In genomic region chr22:28882878-28883656, GRCh38 we compare ENCODE assay signal across 8 cellular contexts. TPM values are rescaled to one million over a fixed set of nuclear protein-coding genes. Genes with fewer than 3 reads are reported as not detected.
DNase-seq lines count a peak whose midpoint lies in the region; FAIRE-seq and TF ChIP-seq lines count a peak whose summit lies in the region.

TSS of gene ZNRF3 (plus strand) at chr22:28883572. CDS start at chr22:28883767, 195 bp downstream.

- WGBS in suprapubic skin = 2% methylated on average over 49 of the region's 85 CpGs

- no peak for TF ChIP-seq EP300 in suprapubic skin (IDR thresholded peaks at IDR 0.05)

- intact Hi-C loops in head of caudate nucleus (cut with DNase I) = no loop called here

- H3K4me1 ChIP-seq in osteoblast (ENCODE audit: insufficient read depth, low read length) (peaks cover 8% of the 10 kb centered on the region), suprapubic skin (peaks cover 18% of the 10 kb centered on the region)

- H3K9me3 ChIP-seq in osteoblast (ENCODE audit: low read depth, low read length) = no peaks in the 10 kb centered on the region
- H3K9me3 ChIP-seq in suprapubic skin = no peaks in the 10 kb centered on the region

- no peaks in the 10 kb centered on the region for H3K36me3 ChIP-seq in osteoblast (ENCODE audit: insufficient read depth, low read length)
- no peaks in the 10 kb centered on the region for H3K36me3 ChIP-seq in suprapubic skin

- H3K4me3 ChIP-seq in osteoblast (ENCODE audit: insufficient read depth, low read length) = peak within 1 kb of the TSS; percentile 84
- H3K4me3 ChIP-seq in suprapubic skin = peak within 1 kb of the TSS; percentile 72

- FAIRE-seq in H54 (lab: Jason Lieb, UNC) = no peak

- peak within 1 kb of the TSS; percentile 83 for H3K4me2 ChIP-seq in osteoblast (ENCODE audit: insufficient read depth, low read length)

- DNase-seq in COLO829 (ENCODE audit: low spot score) (peak; percentile 96), H54 (ENCODE audit: insufficient read length, low spot score) (peak; percentile 72), NCI-H1092 (lab: John Stamatoyannopoulos, UW) (peak; percentile 87), SW 1271 (lab: John Stamatoyannopoulos, UW) (peak; percentile 35 to 68), head of caudate nucleus (peak; percentile 88 to 100 (median 97)), osteoblast (ENCODE audit: insufficient read length, low spot score, missing footprints) (peak; percentile 98), suprapubic skin (ENCODE audit: low spot score in 2 of 2) (peak; percentile 95 to 96)
- DNase-seq in activated naive CD8-positive, alpha-beta T cell treated with anti-CD3 and anti-CD28 coated beads, Interleukin-2, amount 50 U/mL, for 16 hours (ENCODE audit: low read depth, low spot score) = peak; percentile 74

- no peak for TF ChIP-seq CTCF in osteoblast (IDR thresholded peaks at IDR 0.05; ENCODE audit: extremely low read depth, low read depth, low read length)
- no peak for TF ChIP-seq CTCF in suprapubic skin (IDR thresholded peaks at IDR 0.05)

- H2AFZ ChIP-seq in osteoblast (ENCODE audit: low read length) = peak within 1 kb of the TSS; percentile 89

- peaks cover 11% of the 10 kb centered on the region for H4K20me1 ChIP-seq in osteoblast (ENCODE audit: insufficient read depth, low read length)

- H3K27ac ChIP-seq in osteoblast (ENCODE audit: low read depth, low read length) (peak within 1 kb of the TSS; percentile 40), suprapubic skin (peak within 1 kb of the TSS; percentile 76)

- peak; percentile 48; the same call in 1 of the 2 replicates for TF ChIP-seq POLR2A in H54 (IDR thresholded peaks at IDR 0.05; ENCODE audit: low read depth, low read length)
- peak in 1 of 2 donors; percentile 19 for TF ChIP-seq POLR2A in suprapubic skin (IDR thresholded peaks at IDR 0.05)

- peaks cover 29% of the 10 kb centered on the region for H3K79me2 ChIP-seq in osteoblast (ENCODE audit: insufficient read depth, low read length)

- H3K27me3 ChIP-seq in osteoblast (ENCODE audit: insufficient read depth, low read length) (no peaks in the 10 kb centered on the region), suprapubic skin (no peaks in the 10 kb centered on the region)

RNA-seq across cellular contexts. Expression of gene ZNRF3, which starts in this region (rescaled TPM):
- total RNA-seq in osteoblast (4.7 and 6.9 TPM in 2 replicates), suprapubic skin (10 to 100 TPM; 13.3 to 20.7 (median 18.4) TPM)

Comparison
In these comparisons a context has a peak if more than half of its experiments do, and no peak if none do; other contexts are left out.
1. Peak in every context shown above with its lines: DNase-seq, H3K4me3 ChIP-seq and H3K27ac ChIP-seq.